Comparison of ENCODE assay signal across 1 cellular context in the genomic region with DNA sequence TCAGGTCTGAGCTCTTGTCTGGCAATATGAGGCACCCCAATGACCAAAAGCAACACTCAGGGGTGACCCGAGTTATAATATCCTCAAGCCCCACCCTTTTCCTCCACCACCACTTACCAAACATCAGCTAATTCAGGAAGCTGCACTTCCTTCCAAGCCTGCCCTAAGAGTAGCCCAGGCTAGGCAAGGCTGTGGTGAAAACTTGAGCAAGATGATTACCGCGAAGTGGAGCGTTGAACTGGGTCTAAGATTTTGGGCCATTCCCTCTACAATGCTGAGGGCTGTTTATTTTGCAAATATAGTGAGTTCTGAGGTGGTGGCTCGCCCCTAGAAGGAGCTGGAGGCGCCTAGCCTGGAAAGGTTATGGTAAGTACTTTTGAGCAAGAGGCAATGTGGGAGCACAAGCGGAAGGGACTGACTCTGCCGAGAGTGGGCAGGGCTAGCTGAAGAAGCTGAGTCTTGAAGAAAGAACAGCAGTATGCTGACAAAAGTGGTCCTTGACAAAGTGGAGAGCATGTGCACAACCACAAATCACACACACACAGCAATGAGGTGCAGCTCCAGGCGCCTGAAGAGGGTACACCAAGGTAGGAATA.
TF ChIP-seq lines count a peak whose summit lies in the region.

A gene with protein sequence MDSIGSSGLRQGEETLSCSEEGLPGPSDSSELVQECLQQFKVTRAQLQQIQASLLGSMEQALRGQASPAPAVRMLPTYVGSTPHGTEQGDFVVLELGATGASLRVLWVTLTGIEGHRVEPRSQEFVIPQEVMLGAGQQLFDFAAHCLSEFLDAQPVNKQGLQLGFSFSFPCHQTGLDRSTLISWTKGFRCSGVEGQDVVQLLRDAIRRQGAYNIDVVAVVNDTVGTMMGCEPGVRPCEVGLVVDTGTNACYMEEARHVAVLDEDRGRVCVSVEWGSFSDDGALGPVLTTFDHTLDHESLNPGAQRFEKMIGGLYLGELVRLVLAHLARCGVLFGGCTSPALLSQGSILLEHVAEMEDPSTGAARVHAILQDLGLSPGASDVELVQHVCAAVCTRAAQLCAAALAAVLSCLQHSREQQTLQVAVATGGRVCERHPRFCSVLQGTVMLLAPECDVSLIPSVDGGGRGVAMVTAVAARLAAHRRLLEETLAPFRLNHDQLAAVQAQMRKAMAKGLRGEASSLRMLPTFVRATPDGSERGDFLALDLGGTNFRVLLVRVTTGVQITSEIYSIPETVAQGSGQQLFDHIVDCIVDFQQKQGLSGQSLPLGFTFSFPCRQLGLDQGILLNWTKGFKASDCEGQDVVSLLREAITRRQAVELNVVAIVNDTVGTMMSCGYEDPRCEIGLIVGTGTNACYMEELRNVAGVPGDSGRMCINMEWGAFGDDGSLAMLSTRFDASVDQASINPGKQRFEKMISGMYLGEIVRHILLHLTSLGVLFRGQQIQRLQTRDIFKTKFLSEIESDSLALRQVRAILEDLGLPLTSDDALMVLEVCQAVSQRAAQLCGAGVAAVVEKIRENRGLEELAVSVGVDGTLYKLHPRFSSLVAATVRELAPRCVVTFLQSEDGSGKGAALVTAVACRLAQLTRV (minus strand): TSS at position 51 of the 596 bp plus-strand sequence. CDS start 3,187 bp downstream, outside the sequence.

TF ChIP-seq in IMR-90, 13 proteins besides CTCF, POLR2A, EP300 and RAD21:
- no peak for TF ChIP-seq CEBPB (IDR thresholded peaks at IDR 0.05; ENCODE audit: low read depth, low read length)
- no peak for TF ChIP-seq MAZ (IDR thresholded peaks at IDR 0.05; ENCODE audit: borderline replicate concordance, low read depth, low read length)
- no peak for TF ChIP-seq MXI1 (IDR thresholded peaks at IDR 0.05; ENCODE audit: borderline replicate concordance, low read depth, low read length)
- no peak for TF ChIP-seq SMC3 (IDR thresholded peaks at IDR 0.05; ENCODE audit: low read depth, low read length)
- TF ChIP-seq, protein P1, sequence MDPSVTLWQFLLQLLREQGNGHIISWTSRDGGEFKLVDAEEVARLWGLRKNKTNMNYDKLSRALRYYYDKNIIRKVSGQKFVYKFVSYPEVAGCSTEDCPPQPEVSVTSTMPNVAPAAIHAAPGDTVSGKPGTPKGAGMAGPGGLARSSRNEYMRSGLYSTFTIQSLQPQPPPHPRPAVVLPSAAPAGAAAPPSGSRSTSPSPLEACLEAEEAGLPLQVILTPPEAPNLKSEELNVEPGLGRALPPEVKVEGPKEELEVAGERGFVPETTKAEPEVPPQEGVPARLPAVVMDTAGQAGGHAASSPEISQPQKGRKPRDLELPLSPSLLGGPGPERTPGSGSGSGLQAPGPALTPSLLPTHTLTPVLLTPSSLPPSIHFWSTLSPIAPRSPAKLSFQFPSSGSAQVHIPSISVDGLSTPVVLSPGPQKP (IDR thresholded peaks at IDR 0.05; ENCODE audit: borderline replicate concordance, low read depth, low read length): no peak
- no peak for TF ChIP-seq MAFK (IDR thresholded peaks at IDR 0.05; ENCODE audit: low read depth, low read length)
- TF ChIP-seq BHLHE40 (IDR thresholded peaks at IDR 0.05; ENCODE audit: low read depth, low read length): no peak
- no peak for TF ChIP-seq NFE2L2 (IDR thresholded peaks at IDR 0.05; ENCODE audit: low read depth, low read length)
- TF ChIP-seq RFX5 (IDR thresholded peaks at IDR 0.05; ENCODE audit: low read depth, low read length): no peak
- TF ChIP-seq, protein P2, sequence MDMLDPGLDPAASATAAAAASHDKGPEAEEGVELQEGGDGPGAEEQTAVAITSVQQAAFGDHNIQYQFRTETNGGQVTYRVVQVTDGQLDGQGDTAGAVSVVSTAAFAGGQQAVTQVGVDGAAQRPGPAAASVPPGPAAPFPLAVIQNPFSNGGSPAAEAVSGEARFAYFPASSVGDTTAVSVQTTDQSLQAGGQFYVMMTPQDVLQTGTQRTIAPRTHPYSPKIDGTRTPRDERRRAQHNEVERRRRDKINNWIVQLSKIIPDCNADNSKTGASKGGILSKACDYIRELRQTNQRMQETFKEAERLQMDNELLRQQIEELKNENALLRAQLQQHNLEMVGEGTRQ (IDR thresholded peaks at IDR 0.05; ENCODE audit: low read depth, low read length): no peak
- no peak for TF ChIP-seq CHD1 (IDR thresholded peaks at IDR 0.05; ENCODE audit: low read depth, low read length)
- TF ChIP-seq FOS (IDR thresholded peaks at IDR 0.05; ENCODE audit: low read depth, low read length): no peak
- no peak for TF ChIP-seq RCOR1 (IDR thresholded peaks at IDR 0.05; ENCODE audit: insufficient replicate concordance, low read length)
